1 cellular context compared by ENCODE assay signal in genomic region chr19:2050991-2051770, GRCh38.
TF ChIP-seq lines count a peak whose summit lies in the region.

MKNK2 (minus strand) TSS chr19:2051244; CDS start chr19:2050851, 393 bp downstream.

TF ChIP-seq in K562, 482 proteins besides CTCF, POLR2A, EP300 and RAD21 (continued from another document and continues in another):
- TF ChIP-seq ZNF318 (IDR thresholded peaks at IDR 0.05; ENCODE audit: borderline replicate concordance in 1 of 2, low read depth in 1 of 2) (no peak), MAX (CRISPR knock-in tag; IDR thresholded peaks at IDR 0.05) (peak; percentile 64), NCOA6 (IDR thresholded peaks at IDR 0.05) (no peak), SMARCE1 (IDR thresholded peaks at IDR 0.05) (no peak), FOXJ2 (tag; IDR thresholded peaks at IDR 0.05) (no peak), ZBTB7A (IDR thresholded peaks at IDR 0.05; ENCODE audit: borderline replicate concordance, control insufficient read depth, low read depth, low read length) (peak; percentile 96), GABPB2 (CRISPR knock-in tag; conservative IDR thresholded peaks at IDR 0.05) (no peak), CREM (IDR thresholded peaks at IDR 0.05; ENCODE audit: low read depth) (peak; percentile 92), ZNF263 (CRISPR knock-in tag; IDR thresholded peaks at IDR 0.05; ENCODE audit: borderline replicate concordance) (peak; percentile 63; the same call in 1 of the 2 replicates), DIDO1 (tag; IDR thresholded peaks at IDR 0.05; ENCODE audit: low read depth) (no peak), RAD51 (IDR thresholded peaks at IDR 0.05; ENCODE audit: borderline replicate concordance, low read depth) (no peak), ELF4 (CRISPR knock-in tag; IDR thresholded peaks at IDR 0.05) (no peak), POLR2AphosphoS5 (IDR thresholded peaks at IDR 0.05; ENCODE audit: control insufficient read depth, insufficient read depth, low read depth, low read length) (peak; percentile 98), DMBX1 (CRISPR knock-in tag; IDR thresholded peaks at IDR 0.05; ENCODE audit: borderline replicate concordance) (peak; percentile 58), VEZF1 (CRISPR knock-in tag; IDR thresholded peaks at IDR 0.05) (peak; percentile 74), KAT7 (CRISPR knock-in tag; IDR thresholded peaks at IDR 0.05; ENCODE audit: borderline replicate concordance) (no peak), ASH1L (IDR thresholded peaks at IDR 0.05; ENCODE audit: borderline replicate concordance, low read depth, partially characterized antibody) (no peak), SLC30A9 (CRISPR knock-in tag; IDR thresholded peaks at IDR 0.05) (no peak), SIX5 (IDR thresholded peaks at IDR 0.05; ENCODE audit: borderline replicate concordance in 1 of 2, insufficient read depth in 1 of 2, low read depth in 1 of 2, low read length in 2 of 2) (0 out of 4 replicates have a peak, but pooled peaks of 1 of the 2 experiments have one; percentile 17), NCOR1 (IDR thresholded peaks at IDR 0.05) (no peak), ZNF551 (CRISPR knock-in tag; IDR thresholded peaks at IDR 0.05) (no peak), ZNF347 (CRISPR knock-in tag; IDR thresholded peaks at IDR 0.05; ENCODE audit: low read depth) (no peak), HIVEP1 (CRISPR knock-in tag; IDR thresholded peaks at IDR 0.05) (no peak), SMARCC2 (IDR thresholded peaks at IDR 0.05; ENCODE audit: low read depth) (no peak), CC2D1A (IDR thresholded peaks at IDR 0.05) (no peak), HNRNPK (IDR thresholded peaks at IDR 0.05; ENCODE audit: low read depth, low read length, poor library complexity, severe bottlenecking) (peak; percentile 48), TAF1 (IDR thresholded peaks at IDR 0.05; ENCODE audit: control insufficient read depth, extremely low read depth, insufficient read depth, low read length, severe bottlenecking) (peak; percentile 94), PHF8 (IDR thresholded peaks at IDR 0.05; ENCODE audit: borderline replicate concordance, low read length) (peak; percentile 80; the same call in 1 of the 2 replicates), SAP30 (IDR thresholded peaks at IDR 0.05; ENCODE audit: borderline replicate concordance, insufficient read depth, low read depth, low read length, poor library complexity, severe bottlenecking) (peak; percentile 57), ZZZ3 (IDR thresholded peaks at IDR 0.05) (no peak), ZNF507 (tag; conservative IDR thresholded peaks at IDR 0.05) (no peak), PURB (CRISPR knock-in tag; IDR thresholded peaks at IDR 0.05; ENCODE audit: low read depth) (no peak), SP1 (CRISPR knock-in tag; IDR thresholded peaks at IDR 0.05) (peak; percentile 96), ZNF655 (CRISPR knock-in tag; IDR thresholded peaks at IDR 0.05) (no peak), MEF2D (tag; conservative IDR thresholded peaks at IDR 0.05; ENCODE audit: low read depth) (no peak), COPS2 (conservative IDR thresholded peaks at IDR 0.05) (no peak), ILF3 (IDR thresholded peaks at IDR 0.05; ENCODE audit: borderline replicate concordance) (0 out of 2 replicates have a peak, but pooled peaks have one; percentile 49), ZBTB34 (CRISPR knock-in tag; IDR thresholded peaks at IDR 0.05) (no peak), ZNF57 (CRISPR knock-in tag; IDR thresholded peaks at IDR 0.05) (no peak), ZKSCAN8 (CRISPR knock-in tag; IDR thresholded peaks at IDR 0.05) (no peak), FOXK1 (CRISPR knock-in tag; IDR thresholded peaks at IDR 0.05; ENCODE audit: borderline replicate concordance) (no peak), ZNF324 (CRISPR knock-in tag; IDR thresholded peaks at IDR 0.05) (no peak), RFX7 (CRISPR knock-in tag; IDR thresholded peaks at IDR 0.05) (no peak), ZNF217 (CRISPR knock-in tag; IDR thresholded peaks at IDR 0.05) (no peak), MBD2 (IDR thresholded peaks at IDR 0.05; ENCODE audit: borderline replicate concordance, low read depth) (peak; percentile 48; the same call in 1 of the 2 replicates), PYGO2 (tag; IDR thresholded peaks at IDR 0.05) (no peak), C11orf30 (IDR thresholded peaks at IDR 0.05; ENCODE audit: low read depth) (no peak), EGR1 (conservative IDR thresholded peaks at IDR 0.05) (peak; percentile 83), IRF9 (tag; IDR thresholded peaks at IDR 0.05) (peak; percentile 57; the same call in 1 of the 2 replicates), RFX1 (IDR thresholded peaks at IDR 0.05) (no peak), MEIS2 (IDR thresholded peaks at IDR 0.05; ENCODE audit: partially characterized antibody) (peak; percentile 96), CHD1 (IDR thresholded peaks at IDR 0.05; ENCODE audit: low read length) (peak; percentile 55), ZNF592 (IDR thresholded peaks at IDR 0.05) (peak; percentile 56; the same call in 1 of the 2 replicates)
